Comparison of ENCODE assay signal across 38 cellular contexts in genomic region chr5:23591250-23591649, GRCh38.
"Had no signal": no experiment of that assay in that cellular context is flagged by ENCODE, and none has a peak within 500 bp of the region (broad histone marks: within the 10 kb centered on the region; RNA-seq: fewer than 3 reads in every experiment).

No MANE protein-coding gene starts in this region.

- ATAC-seq: activated naive CD8-positive, alpha-beta T cell treated with anti-CD3 and anti-CD28 coated beads, Interleukin-2, amount 50 U/mL, for 24 hours; activated T-cell treated with anti-CD3 and anti-CD28 coated beads, Interleukin-2, amount 50 U/mL, for 4 hours; activated T-cell treated with anti-CD3 and anti-CD28 coated beads, Interleukin-2, amount 50 U/mL, for 72 hours; activated T-helper 17 cell treated with anti-CD3 and anti-CD28 coated beads, Interleukin-2, amount 50 U/mL, for 72 hours; body of pancreas had no signal

- H3K9me3 Mint-ChIP-seq: activated naive CD4-positive, alpha-beta T cell treated with anti-CD3 and anti-CD28 coated beads for 36 hours; activated naive CD4-positive, alpha-beta T cell treated with anti-CD3 and anti-CD28 coated beads, Interleukin-2, amount 50 U/mL, for 24 hours; activated T-helper 1 cell treated with anti-CD3 and anti-CD28 coated beads, Interleukin-12 subunit alpha, Interleukin-12 subunit beta, Interleukin-2, Interleukin-4 antibody, amounts not matched to agents 30 ng/mL and 10 ng/mL and 1 ng/mL, durations not matched to agents 14 hours and 24 hours and 36 hours; brain had no signal

- H3K27ac Mint-ChIP-seq: activated naive CD4-positive, alpha-beta T cell treated with anti-CD3 and anti-CD28 coated beads for 36 hours; activated naive CD4-positive, alpha-beta T cell treated with anti-CD3 and anti-CD28 coated beads, Interleukin-2, amount 10 ng/mL, durations not matched to agents 7 days and 5 days; activated naive CD4-positive, alpha-beta T cell treated with anti-CD3 and anti-CD28 coated beads, Interleukin-2, amount 50 U/mL, for 24 hours; activated naive CD8-positive, alpha-beta T cell; activated naive CD8-positive, alpha-beta T cell treated with anti-CD3 and anti-CD28 coated beads for 36 hours; activated naive CD8-positive, alpha-beta T cell treated with anti-CD3 and anti-CD28 coated beads, Interleukin-2, amount 10 ng/mL, durations not matched to agents 7 days and 5 days; activated naive CD8-positive, alpha-beta T cell treated with anti-CD3 and anti-CD28 coated beads, Interleukin-2, amount 50 U/mL, for 24 hours; activated T-cell treated with anti-CD3 and anti-CD28 coated beads, Interleukin-2, amount 50 U/mL, for 24 hours; activated T-cell treated with anti-CD3 and anti-CD28 coated beads, Interleukin-2, amount 50 U/mL, for 72 hours; activated T-helper 1 cell treated with anti-CD3 and anti-CD28 coated beads, Interleukin-12 subunit alpha, Interleukin-12 subunit beta, Interleukin-2, Interleukin-4 antibody, amounts not matched to agents 30 ng/mL and 10 ng/mL and 1 ng/mL, durations not matched to agents 14 hours and 24 hours and 36 hours; activated T-helper 17 cell treated with anti-CD3 and anti-CD28 coated beads, Interleukin-2, amount 50 U/mL, for 72 hours; activated T-helper 2 cell treated with anti-CD3 and anti-CD28 coated beads, Interferon-gamma antibody, Interleukin-2, Interleukin-4, amounts not matched to agents 10 μg/mL and 5 μg/mL and 100 μg/mL, durations not matched to agents 14 hours and 24 hours and 36 hours; brain had no signal

- FAIRE-seq: astrocyte, bronchial epithelial cell had no signal

- H3K36me3 ChIP-seq: adrenal gland, ascending aorta, brain microvascular endothelial cell, breast epithelium, cardiac muscle cell had no signal

- DNase-seq: activated effector memory CD4-positive, alpha-beta T cell treated with anti-CD3 and anti-CD28 coated beads, Interleukin-2, amount 50 U/mL, for 16 hours; activated effector memory CD4-positive, alpha-beta T cell treated with Interleukin-2 at 50 U/mL for 16 hours; activated gamma-delta T cell; activated gamma-delta T cell treated with Interleukin-2 at 50 U/mL for 16 hours; activated naive CD4-positive, alpha-beta T cell; activated naive CD4-positive, alpha-beta T cell treated with anti-CD3 and anti-CD28 coated beads for 36 hours; activated naive CD4-positive, alpha-beta T cell treated with anti-CD3 and anti-CD28 coated beads, Interleukin-2, amount 10 ng/mL, durations not matched to agents 7 days and 5 days; activated naive CD4-positive, alpha-beta T cell treated with anti-CD3 and anti-CD28 coated beads, Interleukin-2, amount 50 U/mL, for 16 hours; activated naive CD4-positive, alpha-beta T cell treated with Interleukin-2 at 50 U/mL for 16 hours; activated naive CD8-positive, alpha-beta T cell treated with anti-CD3 and anti-CD28 coated beads for 36 hours; activated naive CD8-positive, alpha-beta T cell treated with anti-CD3 and anti-CD28 coated beads, Interleukin-2, amount 10 ng/mL, durations not matched to agents 7 days and 5 days; activated naive CD8-positive, alpha-beta T cell treated with anti-CD3 and anti-CD28 coated beads, Interleukin-2, amount 50 U/mL, for 24 hours; activated T-cell treated with anti-CD3 and anti-CD28 coated beads, Interleukin-2, amount 50 U/mL, for 1 hour; activated T-cell treated with anti-CD3 and anti-CD28 coated beads, Interleukin-2, amount 50 U/mL, for 24 hours; activated T-cell treated with anti-CD3 and anti-CD28 coated beads, Interleukin-2, amount 50 U/mL, for 4 hours; activated T-cell treated with anti-CD3 and anti-CD28 coated beads, Interleukin-2, amount 50 U/mL, for 48 hours; activated T-cell treated with anti-CD3 and anti-CD28 coated beads, Interleukin-2, amount 50 U/mL, for 72 hours; adrenal gland; amniotic stem cell; amygdala; anterior cingulate cortex; aorta; body of pancreas; brain microvascular endothelial cell; caudate nucleus; central memory CD4-positive, alpha-beta T cell; cerebellar nuclear complex had no signal

- H3K4me1 ChIP-seq: adrenal gland, ascending aorta, body of pancreas, breast epithelium had no signal

- H3K36me3 Mint-ChIP-seq: activated naive CD4-positive, alpha-beta T cell treated with anti-CD3 and anti-CD28 coated beads, Interleukin-2, amount 10 ng/mL, durations not matched to agents 7 days and 5 days; activated naive CD4-positive, alpha-beta T cell treated with anti-CD3 and anti-CD28 coated beads, Interleukin-2, amount 50 U/mL, for 24 hours; activated naive CD8-positive, alpha-beta T cell; activated naive CD8-positive, alpha-beta T cell treated with anti-CD3 and anti-CD28 coated beads for 36 hours; activated naive CD8-positive, alpha-beta T cell treated with anti-CD3 and anti-CD28 coated beads, Interleukin-2, amount 10 ng/mL, durations not matched to agents 7 days and 5 days; brain had no signal

- H3K27me3 ChIP-seq: adrenal gland, ascending aorta, body of pancreas, brain microvascular endothelial cell, breast epithelium, cardiac muscle cell had no signal

- H3K4me3 ChIP-seq: adrenal gland, ascending aorta, body of pancreas, breast epithelium, cardiac muscle cell had no signal

- H3K9me3 ChIP-seq: adrenal gland, ascending aorta, body of pancreas, breast epithelium had no signal

- H3K27ac ChIP-seq: adrenal gland, ascending aorta, body of pancreas, brain microvascular endothelial cell, breast epithelium, cardiac muscle cell had no signal
